In genomic region chr1:166895766-166896165, GRCh38 we compare ENCODE assay signal across 24 cellular contexts.
"Had no signal": no experiment of that assay in that cellular context is flagged by ENCODE, and none has a peak within 500 bp of the region (broad histone marks: within the 10 kb centered on the region; RNA-seq: fewer than 3 reads in every experiment).

No MANE protein-coding gene starts in this region.

- ATAC-seq: natural killer cell; right lobe of liver; stimulated activated memory B cell treated with anti-CD40 and anti-IgM and Interleukin-4, amounts not matched to agents 10 μg/mL and 1 μg/mL and 100 μg/mL, for 72 hours; stimulated activated naive CD8-positive, alpha-beta T cell treated with anti-CD3 and anti-CD28 coated beads, Interleukin-15, amount 100 ng/mL, for 72 hours had no signal

- H3K9me3 ChIP-seq: ovary, right lobe of liver, uterus had no signal

- H3K4me2 ChIP-seq: smooth muscle cell had no signal

- H3K36me3 Mint-ChIP-seq: mesothelial cell of epicardium, natural killer cell, type B pancreatic cell had no signal

- H3K27me3 ChIP-seq: ovary, right atrium auricular region, right lobe of liver, tibial nerve, uterus had no signal

- H3K27ac ChIP-seq: left ventricle myocardium inferior, ovary, right atrium auricular region, right lobe of liver, tibial nerve, uterus had no signal

- DNase-seq: islet precursor cell; left ventricle myocardium inferior; mesendoderm; naive B cell; natural killer cell; nephron progenitor cell; ovary; right lobe of liver; stimulated activated CD4-positive, alpha-beta T cell treated with anti-CD3 and anti-CD28 coated beads, Interleukin-1b, Interleukin-23, amount 100 ng/mL, for 48 hours; stimulated activated CD4-positive, alpha-beta T cell treated with anti-CD3 and anti-CD28 coated beads, Interleukin-2, amount 100 ng/mL, for 48 hours; stimulated activated CD4-positive, alpha-beta T cell treated with anti-CD3 and anti-CD28 coated beads, Interleukin-4, amount 100 ng/mL, for 4 hours; stimulated activated CD8-positive, alpha-beta memory T cell treated with anti-CD3 and anti-CD28 coated beads, Interleukin-4, amount 100 ng/mL, for 48 hours; stimulated activated naive CD4-positive, alpha-beta T cell treated with Interleukin-2 at 50 U/mL for 16 hours; stimulated activated naive CD8-positive, alpha-beta T cell treated with anti-CD3 and anti-CD28 coated beads, Interleukin-15, amount 100 ng/mL, for 72 hours; substantia nigra; uterus had no signal

- H3K36me3 ChIP-seq: left ventricle myocardium inferior, ovary, right atrium auricular region, right lobe of liver, tibial nerve, uterus had no signal

- H3K27ac Mint-ChIP-seq: mesothelial cell of epicardium; naive B cell; natural killer cell; nephron progenitor cell; progenitor cell of endocrine pancreas; stimulated activated memory B cell treated with anti-CD40 and anti-IgM and Interleukin-4, amounts not matched to agents 10 μg/mL and 1 μg/mL and 100 μg/mL, for 72 hours; stimulated activated naive CD8-positive, alpha-beta T cell treated with anti-CD3 and anti-CD28 coated beads, Interleukin-15, amount 100 ng/mL, for 72 hours; type B pancreatic cell had no signal

- H3K4me3 Mint-ChIP-seq: mesothelial cell of epicardium; natural killer cell; nephron progenitor cell; stimulated activated memory B cell treated with anti-CD40 and anti-IgM and Interleukin-4, amounts not matched to agents 10 μg/mL and 1 μg/mL and 100 μg/mL, for 72 hours; stimulated activated naive CD8-positive, alpha-beta T cell treated with anti-CD3 and anti-CD28 coated beads, Interleukin-15, amount 100 ng/mL, for 72 hours; type B pancreatic cell had no signal

- H3K9me3 Mint-ChIP-seq: natural killer cell, type B pancreatic cell had no signal

- H3K4me1 ChIP-seq: left ventricle myocardium inferior, right atrium auricular region, right lobe of liver, tibial nerve, uterus had no signal

- H3K4me1 Mint-ChIP-seq: naive B cell; natural killer cell; nephron progenitor cell; stimulated activated memory B cell treated with anti-CD40 and anti-IgM and Interleukin-4, amounts not matched to agents 10 μg/mL and 1 μg/mL and 100 μg/mL, for 72 hours; stimulated activated naive CD8-positive, alpha-beta T cell treated with anti-CD3 and anti-CD28 coated beads, Interleukin-15, amount 100 ng/mL, for 72 hours had no signal

- H3K4me3 ChIP-seq: left ventricle myocardium inferior, lung, ovary, right atrium auricular region, right lobe of liver, smooth muscle cell, tibial nerve, uterus had no signal
